Comparison of ENCODE assay signal across 9 cellular contexts in genomic region chr11:117426297-117426685, GRCh38.
A peak's percentile ranks its signal among the peaks of the same experiment; 100 is the strongest.
DNase-seq lines count a peak whose midpoint lies in the region; ATAC-seq and TF ChIP-seq lines count a peak whose summit lies in the region.
"Had no signal": no experiment of that assay in that cellular context is flagged by ENCODE, and none has a peak within 500 bp of the region (broad histone marks: within the 10 kb centered on the region; RNA-seq: fewer than 3 reads in every experiment).

No MANE protein-coding gene starts in this region.

- H3K9ac ChIP-seq in liver (ENCODE audit: low read depth in 1 of 2, low read length in 2 of 2), result no peak overlapping the region

- WGBS in liver, result 7% methylated on average over 17 of the region's 17 CpGs

- H3K4me3 ChIP-seq in coronary artery, result peak overlapping the region; percentile 45
- no peak overlapping the region for H3K4me3 ChIP-seq in liver (ENCODE audit: low read depth in 1 of 3, low read length in 3 of 3)

- H3K9me3 ChIP-seq in liver (ENCODE audit: control insufficient read depth in 4 of 4, low read length in 3 of 4), result no peaks in the 10 kb centered on the region

- peaks cover 0 to 4% (median 0%) of the 10 kb centered on the region in 4 donors for H3K4me1 ChIP-seq in liver (ENCODE audit: control insufficient read depth in 4 of 4, insufficient read depth in 4 of 4, low read length in 3 of 4)

- TF ChIP-seq CTCF in coronary artery (IDR thresholded peaks at IDR 0.05) (peak; percentile 90), liver (IDR thresholded peaks at IDR 0.05; ENCODE audit: low read depth, low read length, missing input control) (peak; percentile 88)

- no peak for ATAC-seq in GM19351 (IDR thresholded peaks at IDR 0.05; ENCODE audit: unreplicated experiment)

- no peak overlapping the region for H3K27ac Mint-ChIP-seq in activated CD4-positive, alpha-beta T cell treated with anti-CD3 and anti-CD28 coated beads, Interleukin-2, amount 10 ng/mL, durations not matched to agents 7 days and 5 days
- H3K27ac Mint-ChIP-seq: stimulated activated naive CD8-positive, alpha-beta T cell treated with anti-CD3 and anti-CD28 coated beads, Interleukin-15, Interleukin-2, amounts not matched to agents 100 ng/mL and 50 ng/mL, for 24 hours had no signal

- no peaks in the 10 kb centered on the region for H3K27me3 ChIP-seq in liver (ENCODE audit: control insufficient read depth in 4 of 4, insufficient read depth in 4 of 4, low read length in 3 of 4)

- H3K27ac ChIP-seq in coronary artery, result no peak overlapping the region
- H3K27ac ChIP-seq in liver (ENCODE audit: low read depth in 1 of 2, low read length in 2 of 2), result no peak overlapping the region

- DNase-seq in NOMO-1 treated with dmso at 0.1 percent for 144 hours (lab: John Stamatoyannopoulos, UW; ENCODE audit: unreplicated experiment) (peak; percentile 5), NOMO-1 treated with DMSO at 0.1 percent for 48 hours (lab: John Stamatoyannopoulos, UW; ENCODE audit: unreplicated experiment) (no peak), NCI-H2196 treated with DMSO at 0.1 percent for 48 hours (lab: John Stamatoyannopoulos, UW; ENCODE audit: unreplicated experiment) (peak; percentile 39), coronary artery (ENCODE audit: low spot score) (no peak)
- peak; percentile 70 for DNase-seq in activated CD4-positive, alpha-beta T cell treated with anti-CD3 and anti-CD28 coated beads, Interleukin-2, amount 10 ng/mL, durations not matched to agents 7 days and 5 days
- DNase-seq in stimulated activated CD4-positive, alpha-beta T cell treated with anti-CD3 and anti-CD28 coated beads, TNF-alpha, amount 100 ng/mL, for 1 hour (ENCODE audit: low read depth in 3 of 3, low spot score in 1 of 3), result peak in 2 of 3 donors; percentile 38 to 65

- TF ChIP-seq RAD21 in liver (IDR thresholded peaks at IDR 0.05), result peak; percentile 81 to 88

- no peak overlapping the region for H3K4me3 Mint-ChIP-seq in activated CD4-positive, alpha-beta T cell treated with anti-CD3 and anti-CD28 coated beads, Interleukin-2, amount 10 ng/mL, durations not matched to agents 7 days and 5 days
- H3K4me3 Mint-ChIP-seq: stimulated activated naive CD8-positive, alpha-beta T cell treated with anti-CD3 and anti-CD28 coated beads, Interleukin-15, Interleukin-2, amounts not matched to agents 100 ng/mL and 50 ng/mL, for 24 hours had no signal

- no peaks in the 10 kb centered on the region for H3K9me3 Mint-ChIP-seq in activated CD4-positive, alpha-beta T cell treated with anti-CD3 and anti-CD28 coated beads, Interleukin-2, amount 10 ng/mL, durations not matched to agents 7 days and 5 days
- H3K9me3 Mint-ChIP-seq: stimulated activated naive CD8-positive, alpha-beta T cell treated with anti-CD3 and anti-CD28 coated beads, Interleukin-15, Interleukin-2, amounts not matched to agents 100 ng/mL and 50 ng/mL, for 24 hours had no signal

- H3K27me3 Mint-ChIP-seq in activated CD4-positive, alpha-beta T cell treated with anti-CD3 and anti-CD28 coated beads, Interleukin-2, amount 10 ng/mL, durations not matched to agents 7 days and 5 days, result peaks cover 3% of the 10 kb centered on the region

- no peaks in the 10 kb centered on the region for H3K36me3 Mint-ChIP-seq in activated CD4-positive, alpha-beta T cell treated with anti-CD3 and anti-CD28 coated beads, Interleukin-2, amount 10 ng/mL, durations not matched to agents 7 days and 5 days (ENCODE audit: low read depth)

- no peaks in the 10 kb centered on the region for H3K4me1 Mint-ChIP-seq in activated CD4-positive, alpha-beta T cell treated with anti-CD3 and anti-CD28 coated beads, Interleukin-2, amount 10 ng/mL, durations not matched to agents 7 days and 5 days

- POLR2A ChIA-PET in activated CD4-positive, alpha-beta T cell treated with anti-CD3 and anti-CD28 coated beads, Interleukin-2, amount 10 ng/mL, durations not matched to agents 7 days and 5 days (lab: Charles Lee), result no interaction called here

- CTCF ChIA-PET in activated CD4-positive, alpha-beta T cell treated with anti-CD3 and anti-CD28 coated beads, Interleukin-2, amount 10 ng/mL, durations not matched to agents 7 days and 5 days (lab: Charles Lee), result interaction anchor here (0.7 to 2.2 kb wide), 29 partner anchors 11 to 746 kb away, joined by 3 to 16 read pairs (median 4); no protein-coding TSS in a partner anchor

- no peaks in the 10 kb centered on the region for H3K36me3 ChIP-seq in liver (ENCODE audit: control insufficient read depth in 4 of 4, insufficient read depth in 3 of 4, low read depth in 1 of 4, low read length in 3 of 4)

TF ChIP-seq in liver, 16 proteins besides CTCF, POLR2A, EP300 and RAD21:
- TF ChIP-seq GABPA (IDR thresholded peaks at IDR 0.05 in 1 of 2, conservative IDR thresholded peaks at IDR 0.05 in 1 of 2) (no peak), FOXA2 (IDR thresholded peaks at IDR 0.05) (no peak), SP1 (IDR thresholded peaks at IDR 0.05) (no peak), JUND (IDR thresholded peaks at IDR 0.05) (no peak)

Comparison
In these comparisons a context has a peak if more than half of its experiments do, and no peak if none do; other contexts are left out.
1. DNase-seq: peak in NOMO-1 treated with dmso at 0.1 percent for 144 hours (single experiment), NCI-H2196 treated with DMSO at 0.1 percent for 48 hours (single experiment), activated CD4-positive, alpha-beta T cell treated with anti-CD3 and anti-CD28 coated beads, Interleukin-2, amount 10 ng/mL, durations not matched to agents 7 days and 5 days (single experiment) and stimulated activated CD4-positive, alpha-beta T cell treated with anti-CD3 and anti-CD28 coated beads, TNF-alpha, amount 100 ng/mL, for 1 hour (2 of 3); none in NOMO-1 treated with DMSO at 0.1 percent for 48 hours (single experiment) and coronary artery (single experiment).